1 cellular context compared by ENCODE assay signal in genomic region chr14:65185859-65186258, GRCh38.
TF ChIP-seq lines count a peak whose summit lies in the region.

No MANE protein-coding gene starts in this region.

TF ChIP-seq in IMR-90, 13 proteins besides CTCF, POLR2A, EP300 and RAD21 (continued from another document):
- TF ChIP-seq, protein P1, sequence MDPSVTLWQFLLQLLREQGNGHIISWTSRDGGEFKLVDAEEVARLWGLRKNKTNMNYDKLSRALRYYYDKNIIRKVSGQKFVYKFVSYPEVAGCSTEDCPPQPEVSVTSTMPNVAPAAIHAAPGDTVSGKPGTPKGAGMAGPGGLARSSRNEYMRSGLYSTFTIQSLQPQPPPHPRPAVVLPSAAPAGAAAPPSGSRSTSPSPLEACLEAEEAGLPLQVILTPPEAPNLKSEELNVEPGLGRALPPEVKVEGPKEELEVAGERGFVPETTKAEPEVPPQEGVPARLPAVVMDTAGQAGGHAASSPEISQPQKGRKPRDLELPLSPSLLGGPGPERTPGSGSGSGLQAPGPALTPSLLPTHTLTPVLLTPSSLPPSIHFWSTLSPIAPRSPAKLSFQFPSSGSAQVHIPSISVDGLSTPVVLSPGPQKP (IDR thresholded peaks at IDR 0.05; ENCODE audit: borderline replicate concordance, low read depth, low read length), result no peak
- no peak for TF ChIP-seq SMC3 (IDR thresholded peaks at IDR 0.05; ENCODE audit: low read depth, low read length)
